In genomic region chr10:125060851-125061556, GRCh38 we compare ENCODE assay signal across 8 cellular contexts.
DNase-seq lines count a peak whose midpoint lies in the region; ATAC-seq and TF ChIP-seq lines count a peak whose summit lies in the region.

No MANE protein-coding gene starts in this region.

- peak; percentile 67 for TF ChIP-seq CTCF in activated CD8-positive, alpha-beta T cell treated with anti-CD3 and anti-CD28 coated beads for 36 hours (IDR thresholded peaks at IDR 0.05)
- TF ChIP-seq CTCF in fibroblast of mammary gland (conservative IDR thresholded peaks at IDR 0.05; ENCODE audit: control insufficient read depth, insufficient read depth, low read depth, low read length): peak; percentile 79

- H3K27ac Mint-ChIP-seq in activated CD8-positive, alpha-beta T cell treated with anti-CD3 and anti-CD28 coated beads for 36 hours: no peak overlapping the region
- H3K27ac Mint-ChIP-seq in naive B cell: peak overlapping the region in 2 of 6 donors; percentile 16 to 86

- peak overlapping the region; percentile 81 for H3K27ac ChIP-seq in temporal lobe (ENCODE audit: low read depth, low read length)

- H3K4me1 Mint-ChIP-seq in activated CD8-positive, alpha-beta T cell treated with anti-CD3 and anti-CD28 coated beads for 36 hours (ENCODE audit: low read depth): peaks cover 15% of the 10 kb centered on the region
- peaks cover 39 to 74% (median 55%) of the 10 kb centered on the region in 3 donors for H3K4me1 Mint-ChIP-seq in naive B cell

- intact Hi-C loops in activated CD8-positive, alpha-beta T cell treated with anti-CD3 and anti-CD28 coated beads for 36 hours (cut with micrococcal nuclease): no loop called here

- H3K9me3 Mint-ChIP-seq in activated CD8-positive, alpha-beta T cell treated with anti-CD3 and anti-CD28 coated beads for 36 hours: no peaks in the 10 kb centered on the region
- peaks cover 0 to 13% (median 5%) of the 10 kb centered on the region in 7 donors for H3K9me3 Mint-ChIP-seq in naive B cell

- ATAC-seq in activated CD8-positive, alpha-beta T cell treated with anti-CD3 and anti-CD28 coated beads for 36 hours: no peak
- ATAC-seq in naive B cell (ENCODE audit: low read depth in 2 of 2) (peak in 1 of 2 donors; percentile 19), HG02981 (IDR thresholded peaks at IDR 0.05; ENCODE audit: unreplicated experiment) (no peak)

- peak; percentile 1 to 41 (median 8) for DNase-seq in NCI-H1417 (lab: John Stamatoyannopoulos, UW)
- no peak for DNase-seq in NCI-H1417 treated with DMSO at 0.1 percent for 48 hours (lab: John Stamatoyannopoulos, UW)
- DNase-seq in NCI-H1048 (lab: John Stamatoyannopoulos, UW): peak; percentile 52
- DNase-seq in activated CD8-positive, alpha-beta T cell treated with anti-CD3 and anti-CD28 coated beads for 36 hours: peak; percentile 66
- DNase-seq in fibroblast of mammary gland (ENCODE audit: low read depth): peak; percentile 78
- DNase-seq in naive B cell: no peak

- POLR2A ChIA-PET in activated CD8-positive, alpha-beta T cell treated with anti-CD3 and anti-CD28 coated beads for 36 hours (lab: Charles Lee): no interaction called here

- CTCF ChIA-PET in activated CD8-positive, alpha-beta T cell treated with anti-CD3 and anti-CD28 coated beads for 36 hours (lab: Charles Lee): interaction anchor here (0.8 to 5.0 kb wide), 3 partner anchors 14 to 42 kb away, joined by 3 to 32 read pairs (median 4); no protein-coding TSS in a partner anchor

- H3K4me3 Mint-ChIP-seq in activated CD8-positive, alpha-beta T cell treated with anti-CD3 and anti-CD28 coated beads for 36 hours: no peak overlapping the region
- peak overlapping the region in 6 of 8 donors; percentile 10 to 74 (median 62) for H3K4me3 Mint-ChIP-seq in naive B cell

- H3K36me3 Mint-ChIP-seq in activated CD8-positive, alpha-beta T cell treated with anti-CD3 and anti-CD28 coated beads for 36 hours (ENCODE audit: low read depth): no peaks in the 10 kb centered on the region
- H3K36me3 Mint-ChIP-seq in naive B cell: peaks cover 0 to 7% of the 10 kb centered on the region in 2 donors

- no peak overlapping the region for H3K4me3 ChIP-seq in fibroblast of mammary gland (ENCODE audit: control insufficient read depth, low read depth, low read length)

- H3K27me3 Mint-ChIP-seq in activated CD8-positive, alpha-beta T cell treated with anti-CD3 and anti-CD28 coated beads for 36 hours: peaks cover 36% of the 10 kb centered on the region
- H3K27me3 Mint-ChIP-seq in naive B cell: peaks cover 60 to 72% (median 64%) of the 10 kb centered on the region in 3 donors

Comparison
In these comparisons a context has a peak if more than half of its experiments do, and no peak if none do; other contexts are left out.
1. DNase-seq: peak in NCI-H1417 (3 of 3), NCI-H1048 (single experiment), activated CD8-positive, alpha-beta T cell treated with anti-CD3 and anti-CD28 coated beads for 36 hours (single experiment) and fibroblast of mammary gland (single experiment); none in NCI-H1417 treated with DMSO at 0.1 percent for 48 hours (single experiment) and naive B cell (single experiment).